8 cellular contexts compared by ENCODE assay signal in genomic region chr2:207394812-207395534, GRCh38.
DNase-seq lines count a peak whose midpoint lies in the region; ATAC-seq and TF ChIP-seq lines count a peak whose summit lies in the region.

No MANE protein-coding gene starts in this region.

- peak overlapping the region in 1 of 2 experiments; percentile 41 for H3K4me3 ChIP-seq in mesenchymal stem cell (ENCODE audit: insufficient read depth in 1 of 2, low read depth in 1 of 2, low read length in 2 of 2)
- H3K4me3 ChIP-seq in gastroesophageal sphincter, result no peak overlapping the region
- H3K4me3 ChIP-seq in prostate gland, result no peak overlapping the region

- POLR2A ChIA-PET in HEK293T (lab: Yijun Ruan, JAX), result no interaction called here

- H2AK5ac ChIP-seq in mesenchymal stem cell (ENCODE audit: low read length, severe bottlenecking), result peak overlapping the region; percentile 89

- CTCF ChIA-PET in HEK293T (lab: Yijun Ruan, JAX), result no interaction called here

- no peak overlapping the region for H2BK5ac ChIP-seq in mesenchymal stem cell (ENCODE audit: low read depth, low read length, poor library complexity, severe bottlenecking)

- H3K9ac ChIP-seq in mesenchymal stem cell (ENCODE audit: low read length), result peak overlapping the region; percentile 86

- peak overlapping the region; percentile 40 for H2BK120ac ChIP-seq in mesenchymal stem cell (ENCODE audit: low read depth, low read length)

- peak overlapping the region; percentile 88 to 94 for H3K18ac ChIP-seq in mesenchymal stem cell (ENCODE audit: low read depth in 1 of 2, low read length in 2 of 2)

- H2AFZ ChIP-seq in mesenchymal stem cell (ENCODE audit: low read depth, low read length), result no peak overlapping the region

- intact Hi-C loops in prostate gland (cut with DNase I), result no loop called here

- H2BK12ac ChIP-seq in mesenchymal stem cell (ENCODE audit: low read length in 2 of 2), result peak overlapping the region in 1 of 2 experiments; percentile 79

- H3K79me1 ChIP-seq in mesenchymal stem cell (replicated peaks; ENCODE audit: low read length, poor library complexity, severe bottlenecking), result no peaks in the 10 kb centered on the region

- TF ChIP-seq POLR2A in gastroesophageal sphincter (IDR thresholded peaks at IDR 0.05), result no peak
- TF ChIP-seq POLR2A in prostate gland (IDR thresholded peaks at IDR 0.05), result no peak

- peak overlapping the region; percentile 77 to 87 for H3K4ac ChIP-seq in mesenchymal stem cell (ENCODE audit: low read depth in 1 of 2, low read length in 2 of 2)

- H3K14ac ChIP-seq in mesenchymal stem cell (ENCODE audit: low read length in 2 of 2), result no peak overlapping the region

- DNase-seq in AG08395 (ENCODE audit: low spot score) (peak; percentile 84), HEK293T (ENCODE audit: extremely low spot score) (peak; percentile 18), mesenchymal stem cell (peak; percentile 93), NCI-H2196 (lab: John Stamatoyannopoulos, UW; ENCODE audit: unreplicated experiment) (no peak), prostate gland (ENCODE audit: low spot score) (no peak)
- peak; percentile 76 to 79 for DNase-seq in activated T-cell treated with anti-CD3 and anti-CD28 coated beads, Interleukin-2, amount 50 U/mL, for 48 hours

- H3K9me3 ChIP-seq in mesenchymal stem cell (ENCODE audit: control insufficient read depth, low read length) (peaks cover 7% of the 10 kb centered on the region), gastroesophageal sphincter (peaks cover 0 to 7% (median 0%) of the 10 kb centered on the region in 3 donors), prostate gland (no peaks in the 10 kb centered on the region)

- H3K4me1 ChIP-seq in mesenchymal stem cell (ENCODE audit: control insufficient read depth, insufficient read depth, low read depth, low read length) (peaks cover 2% of the 10 kb centered on the region), gastroesophageal sphincter (no peaks in the 10 kb centered on the region), prostate gland (replicated peaks) (no peaks in the 10 kb centered on the region)

- H3K36me3 ChIP-seq in mesenchymal stem cell (ENCODE audit: control insufficient read depth in 1 of 2, insufficient read depth in 2 of 2, low read depth in 1 of 2, low read length in 2 of 2) (no peaks in the 10 kb centered on the region), gastroesophageal sphincter (no peaks in the 10 kb centered on the region), prostate gland (no peaks in the 10 kb centered on the region)

- TF ChIP-seq CTCF in gastroesophageal sphincter (IDR thresholded peaks at IDR 0.05) (no peak), prostate gland (IDR thresholded peaks at IDR 0.05) (no peak)

- no peak overlapping the region for H3K23ac ChIP-seq in mesenchymal stem cell (ENCODE audit: low read length in 2 of 2)

- ATAC-seq in gastroesophageal sphincter (no peak), HG03432 (IDR thresholded peaks at IDR 0.05; ENCODE audit: unreplicated experiment) (no peak)

- H2BK15ac ChIP-seq in mesenchymal stem cell (ENCODE audit: low read depth, poor library complexity, severe bottlenecking), result no peak overlapping the region

- H3K27me3 ChIP-seq in mesenchymal stem cell (ENCODE audit: control insufficient read depth in 1 of 2, insufficient read depth in 1 of 2, low read length in 2 of 2) (no peaks in the 10 kb centered on the region), gastroesophageal sphincter (no peaks in the 10 kb centered on the region), prostate gland (replicated peaks; ENCODE audit: insufficient read depth) (no peaks in the 10 kb centered on the region)

- 0% methylated on average over 4 of the region's 7 CpGs for WGBS in mesenchymal stem cell
- WGBS in gastroesophageal sphincter (ENCODE audit: low coverage in 1 of 2), 2 donors, result 41 to 42% methylated on average over 6 of the region's 7 CpGs
- 56% methylated on average over 7 of the region's 7 CpGs for WGBS in prostate gland

- no peak for TF ChIP-seq EP300 in gastroesophageal sphincter (IDR thresholded peaks at IDR 0.05)

- H3K27ac ChIP-seq in mesenchymal stem cell (ENCODE audit: low read length, poor library complexity, severe bottlenecking), result peak overlapping the region; percentile 85
- H3K27ac ChIP-seq in gastroesophageal sphincter, result no peak overlapping the region
- H3K27ac ChIP-seq in prostate gland, result no peak overlapping the region

- H4K91ac ChIP-seq in mesenchymal stem cell (ENCODE audit: low read length), result no peak overlapping the region

- peak overlapping the region; percentile 68 for H4K8ac ChIP-seq in mesenchymal stem cell (ENCODE audit: low read length)

- no peak overlapping the region for H3K4me2 ChIP-seq in mesenchymal stem cell (ENCODE audit: low read length, poor library complexity, severe bottlenecking)

TF ChIP-seq in HEK293T, 16 proteins besides CTCF, POLR2A, EP300 and RAD21:
- TF ChIP-seq, protein P1, sequence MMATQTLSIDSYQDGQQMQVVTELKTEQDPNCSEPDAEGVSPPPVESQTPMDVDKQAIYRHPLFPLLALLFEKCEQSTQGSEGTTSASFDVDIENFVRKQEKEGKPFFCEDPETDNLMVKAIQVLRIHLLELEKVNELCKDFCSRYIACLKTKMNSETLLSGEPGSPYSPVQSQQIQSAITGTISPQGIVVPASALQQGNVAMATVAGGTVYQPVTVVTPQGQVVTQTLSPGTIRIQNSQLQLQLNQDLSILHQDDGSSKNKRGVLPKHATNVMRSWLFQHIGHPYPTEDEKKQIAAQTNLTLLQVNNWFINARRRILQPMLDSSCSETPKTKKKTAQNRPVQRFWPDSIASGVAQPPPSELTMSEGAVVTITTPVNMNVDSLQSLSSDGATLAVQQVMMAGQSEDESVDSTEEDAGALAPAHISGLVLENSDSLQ (IDR thresholded peaks at IDR 0.05), result peak; percentile 70
- TF ChIP-seq ELF4 (IDR thresholded peaks at IDR 0.05) (no peak), SP1 (IDR thresholded peaks at IDR 0.05) (no peak), TARDBP (IDR thresholded peaks at IDR 0.05) (no peak), BHLHE40 (IDR thresholded peaks at IDR 0.05; ENCODE audit: borderline replicate concordance) (no peak), FOXK2 (IDR thresholded peaks at IDR 0.05) (no peak), CTBP1 (IDR thresholded peaks at IDR 0.05; ENCODE audit: borderline replicate concordance) (0 out of 2 replicates have a peak, but pooled peaks have one; percentile 28), L3MBTL2 (conservative IDR thresholded peaks at IDR 0.05) (no peak)

Comparison
In these comparisons a context has a peak if more than half of its experiments do, and no peak if none do; other contexts are left out.
1. DNase-seq: peak in AG08395 (single experiment), HEK293T (single experiment), activated T-cell treated with anti-CD3 and anti-CD28 coated beads, Interleukin-2, amount 50 U/mL, for 48 hours (2 of 2) and mesenchymal stem cell (single experiment); none in NCI-H2196 (single experiment) and prostate gland (single experiment).